10 cellular contexts compared by ENCODE assay signal in genomic region chr19:48111280-48111679, GRCh38. TPM values are rescaled to one million over a fixed set of nuclear protein-coding genes. Genes with fewer than 3 reads are reported as not detected.
DNase-seq lines count a peak whose midpoint lies in the region; ATAC-seq and TF ChIP-seq lines count a peak whose summit lies in the region.
"Had no signal": no experiment of that assay in that cellular context is flagged by ENCODE, and none has a peak within 500 bp of the region (broad histone marks: within the 10 kb centered on the region; RNA-seq: fewer than 3 reads in every experiment).

No MANE protein-coding gene starts in this region.

- no peak for TF ChIP-seq POLR2A in GM18505 (IDR thresholded peaks at IDR 0.05; ENCODE audit: borderline replicate concordance, extremely low read depth, insufficient read depth, insufficient read length)

- POLR2A ChIA-PET in SK-N-SH (lab: Yijun Ruan, JAX) (interaction anchor here (0.9 kb wide), 1 partner anchor 13 kb away, joined by 4 read pairs; no protein-coding TSS in a partner anchor), RWPE1 (lab: Yijun Ruan, JAX; ENCODE audit: low non-redundant PET) (no interaction called here)

- H3K9me3 ChIP-seq in SK-N-SH = no peaks in the 10 kb centered on the region

- H3K27me3 Mint-ChIP-seq in stimulated activated naive CD8-positive, alpha-beta T cell treated with anti-CD3 and anti-CD28 coated beads, Interleukin-15, amount 100 ng/mL, for 72 hours = no peaks in the 10 kb centered on the region

- no peak for TF ChIP-seq RAD21 in SK-N-SH (IDR thresholded peaks at IDR 0.05; ENCODE audit: low read length)

- H3F3A ChIP-seq in SK-N-SH (replicated peaks; ENCODE audit: insufficient read depth) = peaks cover 12% of the 10 kb centered on the region

- H3K27me3 ChIP-seq in SK-N-SH (ENCODE audit: insufficient read depth) (no peaks in the 10 kb centered on the region), foreskin keratinocyte (no peaks in the 10 kb centered on the region)

- H3K4me1 ChIP-seq in SK-N-SH (ENCODE audit: control insufficient read depth in 1 of 2, insufficient read depth in 2 of 2, low read depth in 1 of 2, low read length in 1 of 2) (no peaks in the 10 kb centered on the region; a peak in 1 of 4 replicates), foreskin keratinocyte (peaks cover 5% of the 10 kb centered on the region)

- H3K4me3 Mint-ChIP-seq in stimulated activated naive CD8-positive, alpha-beta T cell treated with anti-CD3 and anti-CD28 coated beads, Interleukin-15, amount 100 ng/mL, for 72 hours = peak overlapping the region; percentile 88 to 92

- H3K4me2 ChIP-seq in SK-N-SH = peak overlapping the region; percentile 77

- WGBS in SK-N-SH (ENCODE audit: low lambda C conversion rate) = 84% methylated on average over 7 of the region's 7 CpGs

- TF ChIP-seq EP300 in SK-N-SH (IDR thresholded peaks at IDR 0.05; ENCODE audit: borderline replicate concordance in 1 of 2, low read depth in 1 of 2, low read length in 1 of 2) = no peak

- ATAC-seq in SK-N-SH treated with all-trans-retinoic acid at 6 μM for 48 hours = no peak
- no peak for ATAC-seq in foreskin keratinocyte
- no peak for ATAC-seq in stimulated activated naive CD8-positive, alpha-beta T cell treated with anti-CD3 and anti-CD28 coated beads, Interleukin-15, amount 100 ng/mL, for 72 hours
- ATAC-seq in GM18505 (IDR thresholded peaks at IDR 0.05; ENCODE audit: unreplicated experiment) = no peak

- H3K9me3 Mint-ChIP-seq in stimulated activated naive CD8-positive, alpha-beta T cell treated with anti-CD3 and anti-CD28 coated beads, Interleukin-15, amount 100 ng/mL, for 72 hours = no peaks in the 10 kb centered on the region
- H3K9me3 Mint-ChIP-seq: activated T-cell treated with anti-CD3 and anti-CD28 coated beads, Interleukin-2, amount 50 U/mL, for 72 hours had no signal

- H3K27ac ChIP-seq in SK-N-SH (ENCODE audit: low read depth in 2 of 2, low read length in 1 of 2) (peak overlapping the region; percentile 88 to 90; a peak in 3 of 4 replicates), RWPE1 (peak overlapping the region; percentile 74), foreskin keratinocyte (peak overlapping the region; percentile 46)

- H3K27ac Mint-ChIP-seq in stimulated activated naive CD8-positive, alpha-beta T cell treated with anti-CD3 and anti-CD28 coated beads, Interleukin-15, amount 100 ng/mL, for 72 hours = peak overlapping the region in 1 of 2 donors; percentile 99

- H3K36me3 ChIP-seq in SK-N-SH (replicated peaks in 1 of 2; ENCODE audit: control insufficient read depth in 1 of 2, insufficient read depth in 2 of 2, low read length in 1 of 2) = peaks cover 0 to 2% of the 10 kb centered on the region in 2 experiments

- TF ChIP-seq CTCF in SK-N-SH (IDR thresholded peaks at IDR 0.05) (no peak), RWPE1 (conservative IDR thresholded peaks at IDR 0.05; ENCODE audit: low read depth) (no peak), foreskin keratinocyte (conservative IDR thresholded peaks at IDR 0.05) (no peak)

- DNase-seq in SK-N-SH = no peak
- no peak for DNase-seq in RWPE1 (ENCODE audit: low spot score)
- no peak for DNase-seq in foreskin keratinocyte
- DNase-seq in stimulated activated naive CD8-positive, alpha-beta T cell treated with anti-CD3 and anti-CD28 coated beads, Interleukin-15, amount 100 ng/mL, for 72 hours = no peak
- no peak for DNase-seq in SHP77 treated with DMSO at 0.1 percent for 48 hours (lab: John Stamatoyannopoulos, UW)
- no peak for DNase-seq in NCI-H524 treated with DMSO at 0.1 percent for 48 hours (lab: John Stamatoyannopoulos, UW)
- DNase-seq: activated T-cell treated with anti-CD3 and anti-CD28 coated beads, Interleukin-2, amount 50 U/mL, for 72 hours; NK-92 treated with Interleukin-12 subunit alpha and Interleukin-12 subunit beta, amount 100 ng/mL, for 24 hours had no signal

- H3K4me1 Mint-ChIP-seq in stimulated activated naive CD8-positive, alpha-beta T cell treated with anti-CD3 and anti-CD28 coated beads, Interleukin-15, amount 100 ng/mL, for 72 hours = peaks cover 26% of the 10 kb centered on the region

- no peak overlapping the region for H2AFZ ChIP-seq in SK-N-SH (ENCODE audit: low read depth)

- no peak overlapping the region; the same call in 1 of the 2 replicates for H3K9ac ChIP-seq in SK-N-SH

- peak overlapping the region in 1 of 2 experiments; percentile 62; a peak in 1 of 4 replicates for H3K4me3 ChIP-seq in SK-N-SH (ENCODE audit: low read depth in 2 of 2, low read length in 1 of 2)

- CTCF ChIA-PET in SK-N-SH (lab: Yijun Ruan, JAX) (interaction anchor here (1.0 to 10.8 kb wide), 7 partner anchors 9 to 149 kb away, joined by 3 to 168 read pairs (median 6); no protein-coding TSS in a partner anchor), RWPE1 (lab: Yijun Ruan, JAX) (interaction anchor here (1.0 kb wide), 1 partner anchor 148 kb away, joined by 5 read pairs; no protein-coding TSS in a partner anchor)

- H4K20me1 ChIP-seq in SK-N-SH (ENCODE audit: insufficient read depth) = no peaks in the 10 kb centered on the region

- H3K9me2 ChIP-seq in SK-N-SH = no peaks in the 10 kb centered on the region

- no peaks in the 10 kb centered on the region for H3K79me2 ChIP-seq in SK-N-SH (ENCODE audit: insufficient read depth)

TF ChIP-seq in SK-N-SH, 30 proteins besides CTCF, POLR2A, EP300 and RAD21:
- TF ChIP-seq MAX (IDR thresholded peaks at IDR 0.05; ENCODE audit: low read depth) (no peak), TEAD4 (IDR thresholded peaks at IDR 0.05; ENCODE audit: borderline replicate concordance, insufficient read depth) (no peak), USF1 (IDR thresholded peaks at IDR 0.05; ENCODE audit: borderline replicate concordance, low read depth) (peak; percentile 72; the same call in 1 of the 2 replicates)

TF ChIP-seq in SK-N-SH treated with all-trans-retinoic acid at 6 μM for 48 hours, 23 proteins besides CTCF, POLR2A, EP300 and RAD21:
- TF ChIP-seq ARNTL (CRISPR knock-in tag; IDR thresholded peaks at IDR 0.05; ENCODE audit: borderline replicate concordance, low read depth) (no peak), TCF4 (CRISPR knock-in tag; IDR thresholded peaks at IDR 0.05; ENCODE audit: borderline replicate concordance) (no peak)

RNA-seq across cellular contexts. Expression of gene PLA2G4C, which starts 0.7 kb away (rescaled TPM):
- polyA plus RNA-seq in SK-N-SH (2012; rRNA removed) = 6.0 and 6.1 TPM in 2 replicates
- polyA plus RNA-seq in SK-N-SH (2012; cell fraction: cytosol; rRNA removed) = 4.1 and 4.3 TPM in 2 replicates
- 24.4 and 32.5 TPM in 2 replicates for polyA plus RNA-seq in SK-N-SH (2012; cell fraction: nucleus; rRNA removed)
- 1.1 TPM in 2 replicates for total RNA-seq in foreskin keratinocyte
- 0.65 and 1.8 TPM in 2 replicates for polyA plus RNA-seq in foreskin keratinocyte

RNA-seq across cellular contexts. Expression of gene LIG1, which starts 58.9 kb away (rescaled TPM):
- 39.6 and 53.0 TPM in 2 replicates for polyA plus RNA-seq in SK-N-SH (2012; rRNA removed)
- 23.3 and 28.9 TPM in 2 replicates for polyA plus RNA-seq in SK-N-SH (2012; cell fraction: cytosol; rRNA removed)
- polyA plus RNA-seq in SK-N-SH (2012; cell fraction: nucleus; rRNA removed) = 153 and 182 TPM in 2 replicates
- total RNA-seq in foreskin keratinocyte = 56.2 and 78.5 TPM in 2 replicates
- polyA plus RNA-seq in foreskin keratinocyte = 56.1 and 68.0 TPM in 2 replicates

RNA-seq across cellular contexts. Expression of gene ZSWIM9, which starts 59.2 kb away (rescaled TPM):
- polyA plus RNA-seq in SK-N-SH (2012; rRNA removed) (1.3 and 2.2 TPM in 2 replicates), foreskin keratinocyte (3.9 and 4.5 TPM in 2 replicates)
- polyA plus RNA-seq in SK-N-SH (2012; cell fraction: cytosol; rRNA removed) = 2.7 TPM in 2 replicates
- polyA plus RNA-seq in SK-N-SH (2012; cell fraction: nucleus; rRNA removed) = 1.8 and 2.8 TPM in 2 replicates
- 1.8 and 2.1 TPM in 2 replicates for total RNA-seq in foreskin keratinocyte
